ENCODE assay signal across 8 cellular contexts in the genomic region with DNA sequence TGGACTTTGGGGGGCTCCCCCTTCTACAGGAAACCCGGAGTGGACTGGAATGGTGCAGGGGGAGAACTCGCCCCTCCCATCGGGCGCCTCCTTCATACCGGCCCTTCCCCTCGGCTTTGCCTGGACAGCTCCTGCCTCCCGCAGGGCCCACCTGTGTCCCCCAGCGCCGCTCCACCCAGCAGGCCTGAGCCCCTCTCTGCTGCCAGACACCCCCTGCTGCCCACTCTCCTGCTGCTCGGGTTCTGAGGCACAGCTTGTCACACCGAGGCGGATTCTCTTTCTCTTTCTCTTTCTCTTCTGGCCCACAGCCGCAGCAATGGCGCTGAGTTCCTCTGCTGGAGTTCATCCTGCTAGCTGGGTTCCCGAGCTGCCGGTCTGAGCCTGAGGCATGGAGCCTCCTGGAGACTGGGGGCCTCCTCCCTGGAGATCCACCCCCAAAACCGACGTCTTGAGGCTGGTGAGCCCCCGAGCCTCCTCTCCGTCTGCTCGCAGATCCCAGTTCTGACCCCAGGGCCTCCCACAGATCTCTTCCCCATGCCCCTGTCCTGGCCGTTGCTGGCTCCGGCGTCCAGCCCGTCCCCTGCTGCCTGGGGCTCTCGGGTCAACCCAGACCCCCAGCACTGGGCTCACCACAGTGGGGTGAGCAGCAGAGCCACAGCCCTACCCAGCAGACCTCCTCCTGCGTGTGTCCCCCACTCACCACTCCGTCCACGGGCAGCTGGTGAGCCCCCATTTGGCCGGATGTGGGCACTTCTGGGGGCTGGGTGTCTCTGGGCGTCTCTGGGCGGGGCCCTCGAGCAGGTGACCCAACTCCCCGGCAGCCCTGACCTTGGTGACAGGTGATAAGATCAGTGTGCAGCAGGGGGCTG. TPM values are rescaled to one million over a fixed set of nuclear protein-coding genes. Genes with fewer than 3 reads are reported as not detected.
DNase-seq lines count a peak whose midpoint lies in the region; ATAC-seq and TF ChIP-seq lines count a peak whose summit lies in the region.

A gene (plus strand): TSS at position 95 of the 869 bp plus-strand sequence. CDS start 294 bp downstream, at position 389.

- peaks cover 42% of the 10 kb centered on the region for H3K36me3 Mint-ChIP-seq in activated CD4-positive, alpha-beta T cell treated with anti-CD3 and anti-CD28 coated beads, Interleukin-2, amount 10 ng/mL, durations not matched to agents 24 days and 14 days (ENCODE audit: low read depth)

- H3K27ac ChIP-seq in KOPT-K1 (ENCODE audit: low read depth, low read length, poor library complexity, severe bottlenecking) (peak within 1 kb of the TSS; percentile 99), dorsolateral prefrontal cortex (peak within 1 kb of the TSS in 58 of 59 donors; percentile 3 to 94 (median 84)), stomach (peak within 1 kb of the TSS; percentile 92 to 98 (median 95))

- H3K27me3 Mint-ChIP-seq in activated CD4-positive, alpha-beta T cell treated with anti-CD3 and anti-CD28 coated beads, Interleukin-2, amount 10 ng/mL, durations not matched to agents 24 days and 14 days = no peaks in the 10 kb centered on the region

- POLR2A ChIA-PET in BJ (lab: Charles Lee) = no interaction called here

- ATAC-seq in GM19395 (IDR thresholded peaks at IDR 0.05; ENCODE audit: unreplicated experiment) = peak; percentile 48
- no peak for ATAC-seq in GM19463 (IDR thresholded peaks at IDR 0.05; ENCODE audit: unreplicated experiment)

- intact Hi-C loops in activated CD4-positive, alpha-beta T cell treated with anti-CD3 and anti-CD28 coated beads, Interleukin-2, amount 10 ng/mL, durations not matched to agents 24 days and 14 days (cut with micrococcal nuclease) = loop anchor here (1.0 kb wide), 3 partner anchors 8 to 29 kb away; no protein-coding TSS in a partner anchor
- intact Hi-C loops in dorsolateral prefrontal cortex (cut with DNase I) (no loop called here), stomach (cut with DNase I; ENCODE audit: low total_unique reads) (no loop called here)

- peak; percentile 28 for TF ChIP-seq CTCF in BJ (IDR thresholded peaks at IDR 0.05; ENCODE audit: insufficient read depth, low read depth, low read length)
- peak in 1 of 56 donors; percentile 14 for TF ChIP-seq CTCF in dorsolateral prefrontal cortex (IDR thresholded peaks at IDR 0.05 in 54 of 56, conservative IDR thresholded peaks at IDR 0.05 in 2 of 56; ENCODE audit: low read depth in 1 of 56, partially characterized antibody in 56 of 56)
- no peak for TF ChIP-seq CTCF in stomach (IDR thresholded peaks at IDR 0.05)

- peak within 1 kb of the TSS; percentile 99 for H3K4me3 Mint-ChIP-seq in activated CD4-positive, alpha-beta T cell treated with anti-CD3 and anti-CD28 coated beads, Interleukin-2, amount 10 ng/mL, durations not matched to agents 24 days and 14 days

- CTCF ChIA-PET in BJ (lab: Yijun Ruan, JAX) = interaction anchor here (1.4 to 3.2 kb wide), 5 partner anchors 9 to 362 kb away, joined by 3 to 28 read pairs (median 4); a partner anchor contains a TSS

- TF ChIP-seq EP300 in stomach (IDR thresholded peaks at IDR 0.05) = no peak

- H3K27me3 ChIP-seq in BJ (ENCODE audit: control insufficient read depth, insufficient read depth, low read length) (no peaks in the 10 kb centered on the region), dorsolateral prefrontal cortex (no peaks in the 10 kb centered on the region), mucosa of stomach (ENCODE audit: control insufficient read depth, insufficient read depth, low read length) (no peaks in the 10 kb centered on the region), stomach (no peaks in the 10 kb centered on the region)

- H3K4me3 ChIP-seq in BJ (ENCODE audit: low read depth, low read length) (peak within 1 kb of the TSS; percentile 56), dorsolateral prefrontal cortex (peak within 1 kb of the TSS; percentile 29 to 76 (median 59)), mucosa of stomach (ENCODE audit: low read length) (peak within 1 kb of the TSS; percentile 99), stomach (peak within 1 kb of the TSS; percentile 62 to 78 (median 72))

- H3K36me3 ChIP-seq in BJ (ENCODE audit: control insufficient read depth, insufficient read depth, low read length) (no peaks in the 10 kb centered on the region; the same call in 1 of the 2 replicates), KOPT-K1 (ENCODE audit: insufficient read depth, low read length) (no peaks in the 10 kb centered on the region; the same call in 1 of the 2 replicates), mucosa of stomach (ENCODE audit: control insufficient read depth, insufficient read depth, low read length) (peaks cover 4% of the 10 kb centered on the region), stomach (peaks cover 24 to 38% (median 36%) of the 10 kb centered on the region in 4 donors)

- no peak for TF ChIP-seq POLR2A in stomach (IDR thresholded peaks at IDR 0.05)

- peaks cover 33% of the 10 kb centered on the region for H3K4me1 ChIP-seq in mucosa of stomach (ENCODE audit: control insufficient read depth, insufficient read depth, low read length)
- H3K4me1 ChIP-seq in stomach = peaks cover 35 to 59% (median 55%) of the 10 kb centered on the region in 4 donors

- H3K27ac Mint-ChIP-seq in activated CD4-positive, alpha-beta T cell treated with anti-CD3 and anti-CD28 coated beads, Interleukin-2, amount 10 ng/mL, durations not matched to agents 24 days and 14 days = peak within 1 kb of the TSS; percentile 98

- H3K4me1 Mint-ChIP-seq in activated CD4-positive, alpha-beta T cell treated with anti-CD3 and anti-CD28 coated beads, Interleukin-2, amount 10 ng/mL, durations not matched to agents 24 days and 14 days = peaks cover 27% of the 10 kb centered on the region

- H3K9me3 Mint-ChIP-seq in activated CD4-positive, alpha-beta T cell treated with anti-CD3 and anti-CD28 coated beads, Interleukin-2, amount 10 ng/mL, durations not matched to agents 24 days and 14 days = no peaks in the 10 kb centered on the region

- no peaks in the 10 kb centered on the region for H3K9me3 ChIP-seq in KOPT-K1 (ENCODE audit: insufficient read depth, low read length, poor library complexity, severe bottlenecking)
- no peaks in the 10 kb centered on the region for H3K9me3 ChIP-seq in mucosa of stomach (ENCODE audit: control insufficient read depth, low read length)
- no peaks in the 10 kb centered on the region for H3K9me3 ChIP-seq in stomach

- WGBS in stomach, 5 donors = 0 to 5% (median 3%) methylated on average over 23 to 34 of the region's 34 CpGs

- peak within 1 kb of the TSS; percentile 99 for H3K9ac ChIP-seq in mucosa of stomach (ENCODE audit: low read length)

- no peak for DNase-seq in BJ (ENCODE audit: low read depth)
- peak; percentile 94 for DNase-seq in activated CD4-positive, alpha-beta T cell treated with anti-CD3 and anti-CD28 coated beads, Interleukin-2, amount 10 ng/mL, durations not matched to agents 24 days and 14 days
- peak in 1 of 10 donors; percentile 31 for DNase-seq in dorsolateral prefrontal cortex
- DNase-seq in stomach = peak; percentile 74

RNA-seq across cellular contexts. Expression of the gene that starts here (rescaled TPM):
- polyA plus RNA-seq in BJ (2011; rRNA removed) (11.8 and 19.3 TPM in 2 replicates), stomach (100 to 1,000 TPM in 1 of 3 donors, 10 to 100 TPM in 2; 58.0 to 128 (median 64.8) TPM)
- polyA minus RNA-seq in BJ (2011; rRNA and poly(A)+ RNA removed) = 10.3 and 11.1 TPM in 2 replicates
- 207 and 209 TPM in 2 replicates for total RNA-seq in activated CD4-positive, alpha-beta T cell treated with anti-CD3 and anti-CD28 coated beads, Interleukin-2, amount 10 ng/mL, durations not matched to agents 24 days and 14 days
- total RNA-seq in dorsolateral prefrontal cortex (10 to 100 TPM; 12.0 to 44.5 (median 23.4) TPM), stomach (100 to 1,000 TPM in 3 of 5 donors, 10 to 100 TPM in 2; 33.2 to 413 (median 301) TPM)
